35 cellular contexts compared by ENCODE assay signal in genomic region chr3:68428495-68428894, GRCh38.
"Had no signal": no experiment of that assay in that cellular context is flagged by ENCODE, and none has a peak within 500 bp of the region (broad histone marks: within the 10 kb centered on the region; RNA-seq: fewer than 3 reads in every experiment).

No MANE protein-coding gene starts in this region.

- DNase-seq: Karpas-422, Kasumi-1, MG63, MM.1S, MV-4-11, NCI-H1048, NCI-H1092, NCI-H1092 treated with DMSO at 0.1 percent for 48 hours, NCI-H1105, NCI-H1105 treated with DMSO at 0.1 percent for 48 hours, NCI-H1417 treated with DMSO at 0.1 percent for 48 hours, NCI-H1436, NCI-H1436 treated with DMSO at 0.1 percent for 48 hours, NCI-H146, NCI-H1694, NCI-H1694 treated with DMSO at 0.1 percent for 48 hours, NCI-H187, NCI-H187 treated with DMSO at 0.1 percent for 48 hours, NCI-H1930, NCI-H2029, NCI-H2029 treated with DMSO at 0.1 percent for 48 hours, NCI-H2081, NCI-H2081 treated with DMSO at 0.1 percent for 48 hours, NCI-H2107, NCI-H2171, NCI-H2171 treated with DMSO at 0.1 percent for 48 hours, NCI-H2227 treated with DMSO at 0.1 percent for 48 hours, NCI-H226, NCI-H345, NCI-H446, NCI-H446 treated with DMSO at 0.1 percent for 48 hours, NCI-H510A, NCI-H510A treated with DMSO at 0.1 percent for 48 hours, NCI-H524, NCI-H524 treated with DMSO at 0.1 percent for 48 hours had no signal

- H3K9me3 ChIP-seq: MG63 had no signal

- H3K36me3 ChIP-seq: MG63 had no signal

- H3K27me3 ChIP-seq: MG63 had no signal

- H3K4me3 ChIP-seq: MG63 had no signal
